10 cellular contexts compared by ENCODE assay signal in genomic region chr9:34987160-34988040, GRCh38. TPM values are rescaled to one million over a fixed set of nuclear protein-coding genes. Genes with fewer than 3 reads are reported as not detected.
DNase-seq lines count a peak whose midpoint lies in the region; ATAC-seq and TF ChIP-seq lines count a peak whose summit lies in the region.
"Had no signal": no experiment of that assay in that cellular context is flagged by ENCODE, and none has a peak within 500 bp of the region (broad histone marks: within the 10 kb centered on the region; RNA-seq: fewer than 3 reads in every experiment).

No MANE protein-coding gene starts in this region.

- no peaks in the 10 kb centered on the region for H3K27me3 Mint-ChIP-seq in activated CD4-positive, alpha-beta memory T cell treated with anti-CD3 and anti-CD28 coated beads for 36 hours
- H3K27me3 Mint-ChIP-seq in activated CD4-positive, alpha-beta memory T cell treated with anti-CD3 and anti-CD28 coated beads, Interleukin-2, amount 10 ng/mL, durations not matched to agents 7 days and 5 days, result no peaks in the 10 kb centered on the region
- peaks cover 3% of the 10 kb centered on the region for H3K27me3 Mint-ChIP-seq in dendritic cell treated with granulocyte-macrophage colony-stimulating factor and Interleukin-4, amounts not matched to agents 40 ng/mL and 50 ng/mL, for 4 days

- peaks cover 1% of the 10 kb centered on the region for H3K36me3 Mint-ChIP-seq in activated CD4-positive, alpha-beta memory T cell treated with anti-CD3 and anti-CD28 coated beads for 36 hours
- H3K36me3 Mint-ChIP-seq in activated CD4-positive, alpha-beta memory T cell treated with anti-CD3 and anti-CD28 coated beads, Interleukin-2, amount 10 ng/mL, durations not matched to agents 7 days and 5 days (ENCODE audit: low read depth), result no peaks in the 10 kb centered on the region
- H3K36me3 Mint-ChIP-seq in dendritic cell treated with granulocyte-macrophage colony-stimulating factor and Interleukin-4, amounts not matched to agents 40 ng/mL and 50 ng/mL, for 4 days (ENCODE audit: low read depth), result no peaks in the 10 kb centered on the region

- H3K9me3 ChIP-seq in spleen, result no peaks in the 10 kb centered on the region
- H3K9me3 ChIP-seq: SJSA1 had no signal

- 75 to 83% (median 79%) methylated on average over 7 of the region's 7 CpGs for WGBS in spleen, 5 donors

- H3K4me1 ChIP-seq in spleen, result peaks cover 19 to 92% (median 60%) of the 10 kb centered on the region in 6 donors

- POLR2A ChIA-PET in activated CD4-positive, alpha-beta memory T cell treated with anti-CD3 and anti-CD28 coated beads for 36 hours (lab: Charles Lee), result interaction anchor here (2.1 kb wide), 1 partner anchor 85 kb away, joined by 8 read pairs; the partner anchor contains the start of gene VCP
- POLR2A ChIA-PET in activated CD4-positive, alpha-beta memory T cell treated with anti-CD3 and anti-CD28 coated beads, Interleukin-2, amount 10 ng/mL, durations not matched to agents 7 days and 5 days (lab: Charles Lee), result no interaction called here

- H3K4me1 Mint-ChIP-seq in activated CD4-positive, alpha-beta memory T cell treated with anti-CD3 and anti-CD28 coated beads for 36 hours (ENCODE audit: low read depth), result peaks cover 82% of the 10 kb centered on the region
- peaks cover 68% of the 10 kb centered on the region for H3K4me1 Mint-ChIP-seq in activated CD4-positive, alpha-beta memory T cell treated with anti-CD3 and anti-CD28 coated beads, Interleukin-2, amount 10 ng/mL, durations not matched to agents 7 days and 5 days
- peaks cover 84% of the 10 kb centered on the region for H3K4me1 Mint-ChIP-seq in dendritic cell treated with granulocyte-macrophage colony-stimulating factor and Interleukin-4, amounts not matched to agents 40 ng/mL and 50 ng/mL, for 4 days (ENCODE audit: low read depth)

- H3K4me3 Mint-ChIP-seq in activated CD4-positive, alpha-beta memory T cell treated with anti-CD3 and anti-CD28 coated beads for 36 hours, result no peak overlapping the region
- H3K4me3 Mint-ChIP-seq in activated CD4-positive, alpha-beta memory T cell treated with anti-CD3 and anti-CD28 coated beads, Interleukin-2, amount 10 ng/mL, durations not matched to agents 7 days and 5 days, result no peak overlapping the region
- no peak overlapping the region for H3K4me3 Mint-ChIP-seq in dendritic cell treated with granulocyte-macrophage colony-stimulating factor and Interleukin-4, amounts not matched to agents 40 ng/mL and 50 ng/mL, for 4 days

- H3K27me3 ChIP-seq in spleen (replicated peaks in 1 of 7), result peaks cover 0 to 8% (median 0%) of the 10 kb centered on the region in 7 donors
- H3K27me3 ChIP-seq: SJSA1 had no signal

- CTCF ChIA-PET in activated CD4-positive, alpha-beta memory T cell treated with anti-CD3 and anti-CD28 coated beads for 36 hours (lab: Charles Lee), result interaction anchor here (1.2 kb wide), 1 partner anchor 88 kb away, joined by 4 read pairs; no protein-coding TSS in a partner anchor
- CTCF ChIA-PET in activated CD4-positive, alpha-beta memory T cell treated with anti-CD3 and anti-CD28 coated beads, Interleukin-2, amount 10 ng/mL, durations not matched to agents 7 days and 5 days (lab: Charles Lee), result no interaction called here

- no peak for ATAC-seq in HG03521 (IDR thresholded peaks at IDR 0.05; ENCODE audit: unreplicated experiment)
- no peak for ATAC-seq in GM18873 (IDR thresholded peaks at IDR 0.05; ENCODE audit: low FRiP score, unreplicated experiment)
- no peak for ATAC-seq in GM18907 (IDR thresholded peaks at IDR 0.05; ENCODE audit: unreplicated experiment)

- no peaks in the 10 kb centered on the region for H3K9me3 Mint-ChIP-seq in activated CD4-positive, alpha-beta memory T cell treated with anti-CD3 and anti-CD28 coated beads for 36 hours
- H3K9me3 Mint-ChIP-seq in activated CD4-positive, alpha-beta memory T cell treated with anti-CD3 and anti-CD28 coated beads, Interleukin-2, amount 10 ng/mL, durations not matched to agents 7 days and 5 days, result no peaks in the 10 kb centered on the region
- H3K9me3 Mint-ChIP-seq in dendritic cell treated with granulocyte-macrophage colony-stimulating factor and Interleukin-4, amounts not matched to agents 40 ng/mL and 50 ng/mL, for 4 days, result no peaks in the 10 kb centered on the region

- intact Hi-C loops in activated CD4-positive, alpha-beta memory T cell treated with anti-CD3 and anti-CD28 coated beads for 36 hours (cut with micrococcal nuclease), result loop anchor here (2.0 kb wide), 3 partner anchors 323 to 745 kb away; partner anchors contain the start of genes CREB3, KIF24, NUDT2 and TLN1
- intact Hi-C loops in dendritic cell treated with granulocyte-macrophage colony-stimulating factor and Interleukin-4, amounts not matched to agents 40 ng/mL and 50 ng/mL, for 4 days (cut with micrococcal nuclease), result no loop called here
- intact Hi-C loops in spleen (cut with DNase I; ENCODE audit: low total_unique reads), result loop anchor here (10.0 kb wide), 2 partner anchors 83 to 107 kb away; partner anchors contain the start of gene PIGO

- peak overlapping the region in 2 of 8 donors; percentile 4 to 40 for H3K27ac ChIP-seq in spleen
- H3K27ac ChIP-seq: SJSA1 had no signal

- peak overlapping the region; percentile 55 for H3K27ac Mint-ChIP-seq in activated CD4-positive, alpha-beta memory T cell treated with anti-CD3 and anti-CD28 coated beads for 36 hours
- H3K27ac Mint-ChIP-seq in activated CD4-positive, alpha-beta memory T cell treated with anti-CD3 and anti-CD28 coated beads, Interleukin-2, amount 10 ng/mL, durations not matched to agents 7 days and 5 days, result no peak overlapping the region
- H3K27ac Mint-ChIP-seq in dendritic cell treated with granulocyte-macrophage colony-stimulating factor and Interleukin-4, amounts not matched to agents 40 ng/mL and 50 ng/mL, for 4 days, result peak overlapping the region; percentile 83

- TF ChIP-seq CTCF in spleen (IDR thresholded peaks at IDR 0.05 in 8 of 11, conservative IDR thresholded peaks at IDR 0.05 in 3 of 11), result no peak

- peak; percentile 52 for DNase-seq in activated CD4-positive, alpha-beta memory T cell treated with anti-CD3 and anti-CD28 coated beads for 36 hours
- DNase-seq in activated CD4-positive, alpha-beta memory T cell treated with anti-CD3 and anti-CD28 coated beads, Interleukin-2, amount 10 ng/mL, durations not matched to agents 7 days and 5 days, result no peak
- DNase-seq in NCI-H2029 treated with DMSO at 0.1 percent for 48 hours (lab: John Stamatoyannopoulos, UW) (peak; percentile 39), spleen (peak; percentile 74)

- no peaks in the 10 kb centered on the region for H3K36me3 ChIP-seq in spleen
- H3K36me3 ChIP-seq: SJSA1 had no signal

- H3K4me3 ChIP-seq in spleen, result no peak overlapping the region
- H3K4me3 ChIP-seq: GM12878, SJSA1 had no signal

- TF ChIP-seq POLR2A in spleen (IDR thresholded peaks at IDR 0.05), result no peak

RNA-seq across cellular contexts. Expression of gene DNAJB5, which starts 2.1 kb away (rescaled TPM):
- 10 to 100 TPM; 11.5 to 12.0 TPM for total RNA-seq in activated CD4-positive, alpha-beta memory T cell treated with anti-CD3 and anti-CD28 coated beads for 36 hours
- total RNA-seq in activated CD4-positive, alpha-beta memory T cell treated with anti-CD3 and anti-CD28 coated beads, Interleukin-2, amount 10 ng/mL, durations not matched to agents 7 days and 5 days, result 1 to 10 TPM; 3.2 to 4.1 TPM
- total RNA-seq in spleen, result 10 to 100 TPM in 5 of 7 donors, 1 to 10 TPM in 2; 5.6 to 14.4 (median 12.8) TPM
- polyA plus RNA-seq in spleen, result 1 to 10 TPM; 4.9 to 8.6 (median 6.7) TPM

RNA-seq across cellular contexts. Expression of gene PHF24, which starts 29.3 kb away (rescaled TPM):
- total RNA-seq in activated CD4-positive, alpha-beta memory T cell treated with anti-CD3 and anti-CD28 coated beads for 36 hours, result under 1 TPM in 1 of 2 experiments, not detected in 1; 0.12 TPM
- not detected for total RNA-seq in activated CD4-positive, alpha-beta memory T cell treated with anti-CD3 and anti-CD28 coated beads, Interleukin-2, amount 10 ng/mL, durations not matched to agents 7 days and 5 days
- total RNA-seq in spleen, result 1 to 10 TPM in 2 of 7 donors, under 1 TPM in 5; 0.17 to 2.4 (median 0.67) TPM
- polyA plus RNA-seq in spleen, result under 1 TPM; 0.24 to 0.36 (median 0.26) TPM
- total RNA-seq: GM12878, SJSA1 had no signal
